ENCODE assay signal across 20 cellular contexts in genomic region chr2:20624156-20624883, GRCh38. TPM values are rescaled to one million over a fixed set of nuclear protein-coding genes. Genes with fewer than 3 reads are reported as not detected.
A peak's percentile ranks its signal among the peaks of the same experiment; 100 is the strongest.
DNase-seq lines count a peak whose midpoint lies in the region; ATAC-seq and TF ChIP-seq lines count a peak whose summit lies in the region.
"Had no signal": no experiment of that assay in that cellular context is flagged by ENCODE, and none has a peak within 500 bp of the region (broad histone marks: within the 10 kb centered on the region; RNA-seq: fewer than 3 reads in every experiment).

No MANE protein-coding gene starts in this region.

- CTCF ChIA-PET in activated naive CD4-positive, alpha-beta T cell treated with anti-CD3 and anti-CD28 coated beads, Interleukin-2, amount 10 ng/mL, durations not matched to agents 7 days and 5 days (lab: Charles Lee): interaction anchor here (1.3 kb wide), 1 partner anchor 36 kb away, joined by 3 read pairs; no protein-coding TSS in a partner anchor
- CTCF ChIA-PET in activated naive CD4-positive, alpha-beta T cell treated with anti-CD3 and anti-CD28 coated beads for 36 hours (lab: Charles Lee): interaction anchor here (0.5 kb wide), 1 partner anchor 287 kb away, joined by 4 read pairs; no protein-coding TSS in a partner anchor
- CTCF ChIA-PET in CD4-positive, alpha-beta T cell (lab: Charles Lee): no interaction called here

- H3K36me3 ChIP-seq in heart left ventricle: peaks cover 0 to 59% (median 37%) of the 10 kb centered on the region in 9 donors
- H3K36me3 ChIP-seq in prostate gland: peaks cover 5 to 6% of the 10 kb centered on the region in 2 donors
- peaks cover 0 to 4% of the 10 kb centered on the region in 2 donors for H3K36me3 ChIP-seq in aorta (ENCODE audit: control insufficient read depth in 1 of 2, insufficient read depth in 2 of 2, low read length in 1 of 2)

- H3K27ac ChIP-seq in heart left ventricle: peak overlapping the region in 10 of 12 donors; percentile 63 to 99 (median 86)
- H3K27ac ChIP-seq in prostate gland: peak overlapping the region; percentile 79 to 93
- H3K27ac ChIP-seq in aorta (ENCODE audit: low read depth in 1 of 2, low read length in 2 of 2): no peak overlapping the region
- no peak overlapping the region for H3K27ac ChIP-seq in CD4-positive, alpha-beta T cell (ENCODE audit: low read depth, low read length)
- H3K27ac ChIP-seq: PC-9 had no signal

- POLR2A ChIA-PET in CD4-positive, alpha-beta T cell (lab: Charles Lee): no interaction called here

- H3K27ac Mint-ChIP-seq in activated naive CD4-positive, alpha-beta T cell treated with anti-CD3 and anti-CD28 coated beads, Interleukin-2, amount 10 ng/mL, durations not matched to agents 7 days and 5 days: no peak overlapping the region
- H3K27ac Mint-ChIP-seq in activated naive CD4-positive, alpha-beta T cell treated with anti-CD3 and anti-CD28 coated beads for 36 hours: no peak overlapping the region
- no peak overlapping the region for H3K27ac Mint-ChIP-seq in endothelial cell (ENCODE audit: unreplicated experiment)
- no peak overlapping the region for H3K27ac Mint-ChIP-seq in CD4-positive, alpha-beta T cell
- H3K27ac Mint-ChIP-seq: B cell; GM23338; naive thymus-derived CD8-positive, alpha-beta T cell had no signal

- 88 to 97% (median 92%) methylated on average over 8 to 20 of the region's 20 CpGs for WGBS in heart left ventricle, 4 donors
- WGBS in prostate gland: 88% methylated on average over 12 of the region's 20 CpGs
- WGBS in aorta, 2 donors: 89 to 90% methylated on average over 20 of the region's 20 CpGs

- no peaks in the 10 kb centered on the region for H3K36me3 Mint-ChIP-seq in activated naive CD4-positive, alpha-beta T cell treated with anti-CD3 and anti-CD28 coated beads, Interleukin-2, amount 10 ng/mL, durations not matched to agents 7 days and 5 days
- peaks cover 8% of the 10 kb centered on the region for H3K36me3 Mint-ChIP-seq in activated naive CD4-positive, alpha-beta T cell treated with anti-CD3 and anti-CD28 coated beads for 36 hours (ENCODE audit: low read depth)
- H3K36me3 Mint-ChIP-seq in endothelial cell (ENCODE audit: low read depth, unreplicated experiment): peaks cover 13% of the 10 kb centered on the region
- H3K36me3 Mint-ChIP-seq in CD4-positive, alpha-beta T cell (ENCODE audit: low read depth): peaks cover 47% of the 10 kb centered on the region

- TF ChIP-seq POLR2A in heart left ventricle (IDR thresholded peaks at IDR 0.05) (no peak), prostate gland (IDR thresholded peaks at IDR 0.05) (no peak)

- no peaks in the 10 kb centered on the region for H3K27me3 Mint-ChIP-seq in activated naive CD4-positive, alpha-beta T cell treated with anti-CD3 and anti-CD28 coated beads, Interleukin-2, amount 10 ng/mL, durations not matched to agents 7 days and 5 days
- H3K27me3 Mint-ChIP-seq in activated naive CD4-positive, alpha-beta T cell treated with anti-CD3 and anti-CD28 coated beads for 36 hours (ENCODE audit: low read depth): no peaks in the 10 kb centered on the region
- H3K27me3 Mint-ChIP-seq in endothelial cell (ENCODE audit: unreplicated experiment): peaks cover 9% of the 10 kb centered on the region
- H3K27me3 Mint-ChIP-seq in CD4-positive, alpha-beta T cell: no peaks in the 10 kb centered on the region
- H3K27me3 Mint-ChIP-seq: B cell; naive thymus-derived CD8-positive, alpha-beta T cell had no signal

- no peak overlapping the region for H3K4me3 Mint-ChIP-seq in activated naive CD4-positive, alpha-beta T cell treated with anti-CD3 and anti-CD28 coated beads, Interleukin-2, amount 10 ng/mL, durations not matched to agents 7 days and 5 days
- H3K4me3 Mint-ChIP-seq in activated naive CD4-positive, alpha-beta T cell treated with anti-CD3 and anti-CD28 coated beads for 36 hours: no peak overlapping the region
- no peak overlapping the region for H3K4me3 Mint-ChIP-seq in endothelial cell (ENCODE audit: unreplicated experiment)
- no peak overlapping the region for H3K4me3 Mint-ChIP-seq in CD4-positive, alpha-beta T cell
- H3K4me3 Mint-ChIP-seq: B cell; GM23338; naive thymus-derived CD8-positive, alpha-beta T cell had no signal

- no peak for ATAC-seq in heart left ventricle
- no peak for ATAC-seq in aorta (ENCODE audit: low FRiP score)
- ATAC-seq in GM18519 (IDR thresholded peaks at IDR 0.05; ENCODE audit: low FRiP score, unreplicated experiment): no peak
- ATAC-seq in CD4-positive, alpha-beta T cell (ENCODE audit: poor library complexity): no peak
- ATAC-seq: esophagus mucosa; GM23338; K562; naive thymus-derived CD8-positive, alpha-beta T cell had no signal

- TF ChIP-seq CTCF in heart left ventricle (IDR thresholded peaks at IDR 0.05): no peak
- no peak for TF ChIP-seq CTCF in prostate gland (IDR thresholded peaks at IDR 0.05)
- TF ChIP-seq CTCF in endothelial cell (IDR thresholded peaks at IDR 0.05; ENCODE audit: unreplicated experiment): no peak
- no peak for TF ChIP-seq CTCF in CD4-positive, alpha-beta T cell (IDR thresholded peaks at IDR 0.05)

- H3K4me1 ChIP-seq in heart left ventricle (peaks cover under 1 to 83% (median 59%) of the 10 kb centered on the region in 12 donors), prostate gland (replicated peaks) (peaks cover 19% of the 10 kb centered on the region), aorta (ENCODE audit: control insufficient read depth in 1 of 2, insufficient read depth in 2 of 2, low read length in 2 of 2) (no peaks in the 10 kb centered on the region)

- intact Hi-C loops in activated naive CD4-positive, alpha-beta T cell treated with anti-CD3 and anti-CD28 coated beads for 36 hours (cut with micrococcal nuclease): no loop called here
- intact Hi-C loops in heart left ventricle (cut with DNase I) (loop anchor here in 3 of 10 donors (5.0 to 10.0 kb wide), 3 partner anchors 50 to 177 kb away; partner anchors contain the start of gene RHOB (in 1 of the 3)), prostate gland (cut with DNase I) (no loop called here), aorta (cut with DNase I) (no loop called here)
- intact Hi-C loops in CD4-positive, alpha-beta T cell (cut with DNase I, micrococcal nuclease): no loop called here

- no peaks in the 10 kb centered on the region for H3K4me1 Mint-ChIP-seq in activated naive CD4-positive, alpha-beta T cell treated with anti-CD3 and anti-CD28 coated beads, Interleukin-2, amount 10 ng/mL, durations not matched to agents 7 days and 5 days
- H3K4me1 Mint-ChIP-seq in activated naive CD4-positive, alpha-beta T cell treated with anti-CD3 and anti-CD28 coated beads for 36 hours (ENCODE audit: low read depth): no peaks in the 10 kb centered on the region
- peaks cover 4% of the 10 kb centered on the region for H3K4me1 Mint-ChIP-seq in endothelial cell (ENCODE audit: unreplicated experiment)
- no peaks in the 10 kb centered on the region for H3K4me1 Mint-ChIP-seq in CD4-positive, alpha-beta T cell (ENCODE audit: low read depth)
- H3K4me1 Mint-ChIP-seq: B cell, GM23338 had no signal

- no peaks in the 10 kb centered on the region for H3K9me3 ChIP-seq in heart left ventricle
- H3K9me3 ChIP-seq in prostate gland: no peaks in the 10 kb centered on the region
- no peaks in the 10 kb centered on the region for H3K9me3 ChIP-seq in aorta (ENCODE audit: control insufficient read depth, low read length)
- no peaks in the 10 kb centered on the region for H3K9me3 ChIP-seq in CD4-positive, alpha-beta T cell (ENCODE audit: control insufficient read depth, low read length)
- H3K9me3 ChIP-seq: SK-N-SH, transverse colon had no signal

- H3K4me3 ChIP-seq in heart left ventricle: no peak overlapping the region
- no peak overlapping the region for H3K4me3 ChIP-seq in prostate gland
- H3K4me3 ChIP-seq in aorta (ENCODE audit: low read length in 2 of 2): no peak overlapping the region
- H3K4me3 ChIP-seq: GM23338, K562, PC-9, transverse colon had no signal

- H3K9me3 Mint-ChIP-seq in activated naive CD4-positive, alpha-beta T cell treated with anti-CD3 and anti-CD28 coated beads, Interleukin-2, amount 10 ng/mL, durations not matched to agents 7 days and 5 days: no peaks in the 10 kb centered on the region
- H3K9me3 Mint-ChIP-seq in activated naive CD4-positive, alpha-beta T cell treated with anti-CD3 and anti-CD28 coated beads for 36 hours: no peaks in the 10 kb centered on the region
- no peaks in the 10 kb centered on the region for H3K9me3 Mint-ChIP-seq in endothelial cell (ENCODE audit: unreplicated experiment)
- no peaks in the 10 kb centered on the region for H3K9me3 Mint-ChIP-seq in CD4-positive, alpha-beta T cell
- H3K9me3 Mint-ChIP-seq: GM23338; naive thymus-derived CD8-positive, alpha-beta T cell had no signal

- H3K27me3 ChIP-seq in heart left ventricle (no peaks in the 10 kb centered on the region), prostate gland (replicated peaks; ENCODE audit: insufficient read depth) (no peaks in the 10 kb centered on the region), aorta (ENCODE audit: control insufficient read depth in 1 of 2, insufficient read depth in 2 of 2, low read length in 1 of 2) (no peaks in the 10 kb centered on the region)
- H3K27me3 ChIP-seq in CD4-positive, alpha-beta T cell (ENCODE audit: control insufficient read depth, insufficient read depth, low read length): no peaks in the 10 kb centered on the region
- H3K27me3 ChIP-seq: transverse colon had no signal

- peak; percentile 15 for DNase-seq in activated naive CD4-positive, alpha-beta T cell treated with anti-CD3 and anti-CD28 coated beads, Interleukin-2, amount 10 ng/mL, durations not matched to agents 7 days and 5 days
- DNase-seq in activated naive CD4-positive, alpha-beta T cell treated with anti-CD3 and anti-CD28 coated beads for 36 hours: no peak
- DNase-seq in heart left ventricle (peak in 3 of 5 donors; percentile 18 to 61 (median 18)), prostate gland (ENCODE audit: low spot score) (no peak), aorta (peak; percentile 37 to 60), endothelial cell (ENCODE audit: low spot score) (no peak)
- DNase-seq in CD4-positive, alpha-beta T cell: no peak
- DNase-seq: activated CD8-positive, alpha-beta memory T cell treated with anti-CD3 and anti-CD28 coated beads for 24 hours; activated T-cell treated with anti-CD3 and anti-CD28 coated beads, Interleukin-2, amount 50 U/mL, for 48 hours; NCI-H1694 treated with DMSO at 0.1 percent for 48 hours; PC-9; T1000; transverse colon had no signal

RNA-seq across cellular contexts. Expression of gene HS1BP3, which starts 26.6 kb away (rescaled TPM):
- 1 to 10 TPM; 6.0 to 6.1 TPM for total RNA-seq in activated naive CD4-positive, alpha-beta T cell treated with anti-CD3 and anti-CD28 coated beads for 36 hours
- total RNA-seq in heart left ventricle: 10 to 100 TPM; 12.7 to 23.7 (median 17.9) TPM
- 10 to 100 TPM; 21.0 to 23.7 TPM for polyA plus RNA-seq in heart left ventricle
- total RNA-seq in prostate gland: 10 to 100 TPM; 29.9 to 39.4 TPM
- total RNA-seq in aorta: 10 to 100 TPM; 34.8 to 42.3 TPM
- 10 to 100 TPM; 27.5 to 33.6 TPM for polyA plus RNA-seq in aorta
- total RNA-seq in endothelial cell (ENCODE audit: unreplicated experiment): 33.6 TPM
- total RNA-seq in CD4-positive, alpha-beta T cell: 10 to 100 TPM in 1 of 2 experiments, 1 to 10 TPM in 1; 8.8 to 10.1 TPM

RNA-seq across cellular contexts. Expression of gene GDF7, which starts 42.6 kb away (rescaled TPM):
- total RNA-seq in activated naive CD4-positive, alpha-beta T cell treated with anti-CD3 and anti-CD28 coated beads for 36 hours: not detected
- total RNA-seq in heart left ventricle (1 to 10 TPM in 2 of 9 donors, under 1 TPM in 7; 0.14 to 1.6 (median 0.56) TPM), prostate gland (1 to 10 TPM; 3.3 to 7.0 TPM), aorta (10 to 100 TPM; 15.9 to 16.4 TPM), endothelial cell (ENCODE audit: unreplicated experiment) (11.2 TPM)
- polyA plus RNA-seq in heart left ventricle (under 1 TPM; 0.22 to 0.30 TPM), aorta (10 to 100 TPM in 1 of 2 donors, 1 to 10 TPM in 1; 4.1 to 15.6 TPM)
- under 1 TPM; 0.05 to 0.14 TPM for total RNA-seq in CD4-positive, alpha-beta T cell
- total RNA-seq: K562; naive thymus-derived CD8-positive, alpha-beta T cell had no signal

Comparison
In these comparisons a context has a peak if more than half of its experiments do, and no peak if none do; other contexts are left out.
1. DNase-seq: peak in activated naive CD4-positive, alpha-beta T cell treated with anti-CD3 and anti-CD28 coated beads, Interleukin-2, amount 10 ng/mL, durations not matched to agents 7 days and 5 days (single experiment), heart left ventricle (3 of 5) and aorta (2 of 2); none in activated naive CD4-positive, alpha-beta T cell treated with anti-CD3 and anti-CD28 coated beads for 36 hours (single experiment), prostate gland (single experiment), endothelial cell (single experiment) and CD4-positive, alpha-beta T cell (0 of 10).
2. H3K27ac ChIP-seq: peak in heart left ventricle (10 of 12) and prostate gland (2 of 2); none in aorta (0 of 2) and CD4-positive, alpha-beta T cell (single experiment).